In the genomic region with DNA sequence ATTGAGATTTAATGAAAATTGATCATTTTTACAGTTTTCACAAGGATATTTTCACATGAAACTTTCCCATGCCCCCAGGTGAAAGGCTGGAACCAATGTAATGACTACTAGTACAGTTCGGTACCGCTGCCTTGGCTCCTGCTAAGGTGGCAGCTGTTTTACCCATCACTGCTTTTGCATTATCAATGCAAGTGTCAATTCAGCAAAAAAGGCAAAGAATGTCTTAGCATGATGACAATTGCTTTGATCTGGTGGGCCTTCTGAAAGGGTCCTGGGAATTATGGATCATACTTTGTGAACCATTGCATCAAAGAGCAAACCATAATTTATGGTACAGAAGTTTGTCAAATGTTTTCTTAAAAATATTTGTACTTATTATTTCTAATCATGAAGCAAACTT, we compare ENCODE assay signal across 26 cellular contexts.
"Had no signal": no experiment of that assay in that cellular context is flagged by ENCODE, and none has a peak within 500 bp of the region (broad histone marks: within the 10 kb centered on the region; RNA-seq: fewer than 3 reads in every experiment).

No MANE protein-coding gene starts in this region.

- ATAC-seq: stimulated activated effector memory CD8-positive, alpha-beta T cell treated with anti-CD3 and anti-CD28 coated beads, Interleukin-12 subunit alpha, Interleukin-12 subunit beta, amount 100 ng/mL, for 72 hours; stimulated activated memory B cell treated with anti-CD40 and anti-IgM and Interleukin-4, amounts not matched to agents 10 μg/mL and 1 μg/mL and 100 μg/mL, for 72 hours; stimulated activated naive B cell treated with anti-CD40 and anti-IgM and Interleukin-4, amounts not matched to agents 10 μg/mL and 1 μg/mL and 100 μg/mL, for 72 hours; stimulated activated naive CD8-positive, alpha-beta T cell treated with anti-CD3 and anti-CD28 coated beads, Interleukin-15, amount 100 ng/mL, for 72 hours; stimulated activated naive CD8-positive, alpha-beta T cell treated with anti-CD3 and anti-CD28 coated beads, Interleukin-15, Interleukin-2, amounts not matched to agents 100 U/mL and 50 U/mL, for 24 hours; upper lobe of right lung had no signal

- H3K27me3 ChIP-seq: stomach, suprapubic skin, testis, thyroid gland, tibial artery, tibial nerve, transverse colon, upper lobe of left lung, upper lobe of right lung, uterus had no signal

- H3K4me1 ChIP-seq: stomach, testis, thyroid gland, tibial nerve, transverse colon, upper lobe of right lung, uterus had no signal

- DNase-seq: stimulated activated CD4-positive, alpha-beta T cell treated with anti-CD3 and anti-CD28 coated beads, Interleukin-2, amount 100 ng/mL, for 48 hours; stimulated activated CD4-positive, alpha-beta T cell treated with anti-CD3 and anti-CD28 coated beads, Interleukin-4, amount 100 ng/mL, for 1 hour; stimulated activated CD4-positive, alpha-beta T cell treated with anti-CD3 and anti-CD28 coated beads, Interleukin-4, amount 100 ng/mL, for 24 hours; stimulated activated CD4-positive, alpha-beta T cell treated with anti-CD3 and anti-CD28 coated beads, Interleukin-4, amount 100 ng/mL, for 4 hours; stimulated activated CD8-positive, alpha-beta memory T cell treated with anti-CD3 and anti-CD28 coated beads, Interleukin-4, amount 100 ng/mL, for 48 hours; stimulated activated naive B cell treated with anti-CD40 and anti-IgM and Interleukin-4, amounts not matched to agents 10 μg/mL and 1 μg/mL and 100 μg/mL, for 72 hours; stimulated activated naive CD4-positive, alpha-beta T cell; stimulated activated naive CD4-positive, alpha-beta T cell treated with Interleukin-2 at 50 U/mL for 16 hours; stimulated activated naive CD8-positive, alpha-beta T cell treated with anti-CD3 and anti-CD28 coated beads, Interleukin-15, amount 100 ng/mL, for 72 hours; stimulated activated naive CD8-positive, alpha-beta T cell treated with anti-CD3 and anti-CD28 coated beads, Interleukin-15, Interleukin-2, amounts not matched to agents 100 U/mL and 50 U/mL, for 24 hours; stomach; substantia nigra; testis; thyroid gland; tibial artery; transverse colon; trophoblast cell; upper lobe of left lung; upper lobe of right lung; uterus had no signal

- FAIRE-seq: urothelium cell line had no signal

- H3K4me3 ChIP-seq: stomach, suprapubic skin, testis, thoracic aorta, thyroid gland, tibial artery, tibial nerve, transverse colon, upper lobe of left lung, upper lobe of right lung, uterus had no signal

- H3K9me3 ChIP-seq: stomach, suprapubic skin, testis, thoracic aorta, thyroid gland, tibial artery, tibial nerve, transverse colon, upper lobe of left lung, upper lobe of right lung, uterus had no signal

- H3K36me3 ChIP-seq: stomach, suprapubic skin, thoracic aorta, thyroid gland, tibial artery, tibial nerve, transverse colon, upper lobe of left lung, upper lobe of right lung had no signal

- H3K27ac ChIP-seq: stomach, suprapubic skin, testis, thoracic aorta, thyroid gland, tibial artery, tibial nerve, transverse colon, upper lobe of left lung, upper lobe of right lung, uterus had no signal
